In the genomic region with DNA sequence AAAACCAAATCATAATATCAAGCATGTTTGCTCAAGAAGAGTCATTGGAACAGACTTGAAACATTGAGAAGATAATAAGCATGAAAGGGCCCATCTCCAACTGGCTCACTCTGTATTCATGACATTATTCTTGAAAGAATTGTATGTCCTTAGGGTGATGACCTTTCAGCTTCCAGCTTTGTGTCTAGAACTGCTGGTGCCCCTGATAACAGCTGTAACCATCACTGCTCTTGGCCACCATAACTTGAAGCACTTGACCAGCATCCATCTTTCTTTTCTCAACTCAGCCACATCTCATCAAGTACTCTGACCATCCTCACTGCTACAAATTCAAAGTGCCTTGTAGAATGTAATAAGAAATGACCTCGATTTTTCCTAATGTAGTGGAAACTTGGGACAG, we compare ENCODE assay signal across 24 cellular contexts.
"Had no signal": no experiment of that assay in that cellular context is flagged by ENCODE, and none has a peak within 500 bp of the region (broad histone marks: within the 10 kb centered on the region; RNA-seq: fewer than 3 reads in every experiment).

No MANE protein-coding gene starts in this region.

- H3K27ac ChIP-seq: lower lobe of right lung, neutrophil, parathyroid adenoma, psoas muscle, right lobe of liver, stomach, testis, thyroid gland, transverse colon, upper lobe of left lung, vagina had no signal

- H3K27me3 ChIP-seq: neutrophil, right lobe of liver, stomach, testis, thyroid gland, transverse colon, upper lobe of left lung, vagina had no signal

- H3K36me3 ChIP-seq: lower lobe of right lung, neutrophil, right lobe of liver, thyroid gland, transverse colon, upper lobe of left lung, vagina had no signal

- DNase-seq: hypothalamus; immature natural killer cell; kidney; lower lobe of right lung; mammary epithelial cell; mesenchymal stem cell; naive thymus-derived CD8-positive, alpha-beta T cell; occipital lobe; psoas muscle; right lobe of liver; stimulated activated CD4-positive, alpha-beta T cell treated with anti-CD3 and anti-CD28 coated beads, Interleukin-15, amount 100 ng/mL, for 24 hours; stimulated activated CD4-positive, alpha-beta T cell treated with anti-CD3 and anti-CD28 coated beads, Interleukin-2, amount 100 ng/mL, for 24 hours; stimulated activated CD4-positive, alpha-beta T cell treated with anti-CD3 and anti-CD28 coated beads, Interleukin-4, amount 100 ng/mL, for 1 hour; stimulated activated naive B cell treated with anti-CD40 and anti-IgM and Interleukin-4, amounts not matched to agents 10 μg/mL and 1 μg/mL and 100 μg/mL, for 72 hours; stimulated activated naive CD8-positive, alpha-beta T cell treated with anti-CD3 and anti-CD28 coated beads, Interleukin-15, Interleukin-2, amounts not matched to agents 100 U/mL and 50 U/mL, for 24 hours; stomach; testis; thyroid gland; transverse colon; upper lobe of left lung had no signal

- H3K4me3 ChIP-seq: lower lobe of right lung, psoas muscle, right lobe of liver, smooth muscle cell, stomach, testis, thyroid gland, transverse colon, upper lobe of left lung, vagina had no signal

- H2AFZ ChIP-seq: parathyroid adenoma had no signal

- H3K9me3 ChIP-seq: lower lobe of right lung, neutrophil, psoas muscle, right lobe of liver, stomach, testis, thyroid gland, transverse colon, upper lobe of left lung, vagina had no signal

- ATAC-seq: lower lobe of right lung; naive thymus-derived CD8-positive, alpha-beta T cell; psoas muscle; right lobe of liver; stimulated activated naive B cell treated with anti-CD40 and anti-IgM and Interleukin-4, amounts not matched to agents 10 μg/mL and 1 μg/mL and 100 μg/mL, for 72 hours; stimulated activated naive CD8-positive, alpha-beta T cell treated with anti-CD3 and anti-CD28 coated beads, Interleukin-15, Interleukin-2, amounts not matched to agents 100 U/mL and 50 U/mL, for 24 hours had no signal

- H3K4me1 ChIP-seq: parathyroid adenoma, psoas muscle, right lobe of liver, testis, vagina had no signal

- H3K79me2 ChIP-seq: parathyroid adenoma had no signal

- H3K4me2 ChIP-seq: smooth muscle cell had no signal

- H3K9ac ChIP-seq: parathyroid adenoma had no signal
